8 cellular contexts compared by ENCODE assay signal in genomic region chr9:74887041-74887980, GRCh38. TPM values are rescaled to one million over a fixed set of nuclear protein-coding genes. Genes with fewer than 3 reads are reported as not detected.
DNase-seq lines count a peak whose midpoint lies in the region; ATAC-seq and TF ChIP-seq lines count a peak whose summit lies in the region.

TSS of gene TRPM6 (minus strand) at chr9:74887921. CDS start at chr9:74887856, 65 bp downstream.

- H3K4me3 ChIP-seq in HL-60 (replicated peaks; ENCODE audit: insufficient read depth, low read length) (peak within 1 kb of the TSS; percentile 59), NT2/D1 (ENCODE audit: insufficient read length, low read depth) (peak within 1 kb of the TSS; percentile 59), neuronal stem cell (ENCODE audit: low read length in 2 of 2) (peak within 1 kb of the TSS; percentile 48 to 90)

- peaks cover 44% of the 10 kb centered on the region for H3K27me3 Mint-ChIP-seq in activated naive CD4-positive, alpha-beta T cell treated with anti-CD3 and anti-CD28 coated beads, Interleukin-2, amount 10 ng/mL, durations not matched to agents 7 days and 5 days

- no peak within 1 kb of the TSS for H4K8ac ChIP-seq in neuronal stem cell (ENCODE audit: low read depth, low read length)

- H3K18ac ChIP-seq in neuronal stem cell (ENCODE audit: low read length), result peak within 1 kb of the TSS; percentile 84

- no peak within 1 kb of the TSS for H3K23ac ChIP-seq in neuronal stem cell (ENCODE audit: low read depth, low read length, poor library complexity)

- no peaks in the 10 kb centered on the region for H3K36me3 ChIP-seq in NT2/D1 (ENCODE audit: insufficient read depth, insufficient read length, low read length)
- no peaks in the 10 kb centered on the region for H3K36me3 ChIP-seq in neuronal stem cell (replicated peaks in 1 of 2; ENCODE audit: control insufficient read depth in 2 of 2, insufficient read depth in 2 of 2, low read length in 2 of 2)

- no peaks in the 10 kb centered on the region for H3K9me3 ChIP-seq in NT2/D1 (ENCODE audit: insufficient read depth, low read length)
- no peaks in the 10 kb centered on the region for H3K9me3 ChIP-seq in neuronal stem cell (replicated peaks in 1 of 2; ENCODE audit: control insufficient read depth in 2 of 2, insufficient read depth in 1 of 2, low read depth in 1 of 2, low read length in 2 of 2)

- no peaks in the 10 kb centered on the region for H3K27me3 ChIP-seq in HL-60 (ENCODE audit: insufficient read depth, poor library complexity, severe bottlenecking)
- H3K27me3 ChIP-seq in NT2/D1 (ENCODE audit: insufficient read depth, insufficient read length), result peaks cover 5% of the 10 kb centered on the region
- H3K27me3 ChIP-seq in neuronal stem cell (ENCODE audit: control insufficient read depth in 3 of 3, insufficient read depth in 3 of 3, low read depth in 1 of 3, low read length in 3 of 3), result peaks cover 0 to 34% (median 17%) of the 10 kb centered on the region in 3 experiments

- peak within 1 kb of the TSS; percentile 74 for H3K9ac ChIP-seq in NT2/D1 (ENCODE audit: insufficient read length, low read depth)
- peak within 1 kb of the TSS; percentile 46 for H3K9ac ChIP-seq in neuronal stem cell (ENCODE audit: low read depth, low read length, poor library complexity)

- H2AFZ ChIP-seq in neuronal stem cell (ENCODE audit: low read length), result peak within 1 kb of the TSS; percentile 97

- H2AK5ac ChIP-seq in neuronal stem cell (ENCODE audit: low read depth, low read length), result no peak within 1 kb of the TSS

- H3K27ac ChIP-seq in HL-60 (replicated peaks) (no peak within 1 kb of the TSS), neuronal stem cell (replicated peaks; ENCODE audit: low read length) (no peak within 1 kb of the TSS)

- no peak within 1 kb of the TSS for H3K4ac ChIP-seq in neuronal stem cell (ENCODE audit: low read length)

- no peak within 1 kb of the TSS for H2BK120ac ChIP-seq in neuronal stem cell (ENCODE audit: low read depth, low read length)

- no peak within 1 kb of the TSS for H2BK12ac ChIP-seq in neuronal stem cell (ENCODE audit: low read length)

- no CpG with 5 or more reads among the region's 64 CpGs for WGBS in neuronal stem cell (ENCODE audit: extremely low coverage in 2 of 2, insufficient read length in 2 of 2, insufficient replicate concordance in 1 of 2), 2 donors

- no peak within 1 kb of the TSS for H2BK5ac ChIP-seq in neuronal stem cell (ENCODE audit: low read length)

- ATAC-seq in GM19328 (IDR thresholded peaks at IDR 0.05; ENCODE audit: unreplicated experiment), result no peak

- peak within 1 kb of the TSS; percentile 70 for H3K4me2 ChIP-seq in neuronal stem cell (ENCODE audit: insufficient read depth, low read length, poor library complexity, severe bottlenecking)

- H3K4me1 Mint-ChIP-seq in activated naive CD4-positive, alpha-beta T cell treated with anti-CD3 and anti-CD28 coated beads, Interleukin-2, amount 10 ng/mL, durations not matched to agents 7 days and 5 days, result peaks cover 13% of the 10 kb centered on the region

- CTCF ChIA-PET in activated naive CD4-positive, alpha-beta T cell treated with anti-CD3 and anti-CD28 coated beads, Interleukin-2, amount 10 ng/mL, durations not matched to agents 7 days and 5 days (lab: Charles Lee), result no interaction called here

- peak within 1 kb of the TSS; percentile 47 for H3K27ac Mint-ChIP-seq in activated naive CD4-positive, alpha-beta T cell treated with anti-CD3 and anti-CD28 coated beads, Interleukin-2, amount 10 ng/mL, durations not matched to agents 7 days and 5 days

- TF ChIP-seq CTCF in HL-60 (IDR thresholded peaks at IDR 0.05; ENCODE audit: insufficient read depth, low read length), result no peak

- peaks cover 1% of the 10 kb centered on the region for H3K9me3 Mint-ChIP-seq in activated naive CD4-positive, alpha-beta T cell treated with anti-CD3 and anti-CD28 coated beads, Interleukin-2, amount 10 ng/mL, durations not matched to agents 7 days and 5 days

- H3K14ac ChIP-seq in neuronal stem cell (ENCODE audit: low read length), result no peak within 1 kb of the TSS

- H3K79me1 ChIP-seq in neuronal stem cell (ENCODE audit: low read depth, low read length), result no peaks in the 10 kb centered on the region

- H3K4me3 Mint-ChIP-seq in activated naive CD4-positive, alpha-beta T cell treated with anti-CD3 and anti-CD28 coated beads, Interleukin-2, amount 10 ng/mL, durations not matched to agents 7 days and 5 days, result peak within 1 kb of the TSS; percentile 73

- no peak within 1 kb of the TSS for H2BK15ac ChIP-seq in neuronal stem cell (ENCODE audit: low read length)

- no peaks in the 10 kb centered on the region for H3K36me3 Mint-ChIP-seq in activated naive CD4-positive, alpha-beta T cell treated with anti-CD3 and anti-CD28 coated beads, Interleukin-2, amount 10 ng/mL, durations not matched to agents 7 days and 5 days

- peak; percentile 79 for DNase-seq in D341Med (ENCODE audit: low spot score)
- peak; percentile 57 to 79 for DNase-seq in HL-60 (ENCODE audit: low read depth in 1 of 2, low spot score in 1 of 2)
- DNase-seq in NT2/D1 (ENCODE audit: low read depth, low spot score), result peak; percentile 42
- peak; percentile 47 for DNase-seq in activated naive CD4-positive, alpha-beta T cell treated with anti-CD3 and anti-CD28 coated beads, Interleukin-2, amount 10 ng/mL, durations not matched to agents 7 days and 5 days
- DNase-seq in glomerular visceral epithelial cell (ENCODE audit: extremely low spot score), result peak; percentile 69
- DNase-seq in neuronal stem cell (ENCODE audit: low spot score), result peak; percentile 29
- peak; percentile 82 for DNase-seq in ureter (ENCODE audit: low spot score)

- no peak within 1 kb of the TSS for H4K91ac ChIP-seq in neuronal stem cell (ENCODE audit: low read depth, low read length, poor library complexity)

- H3K4me1 ChIP-seq in NT2/D1 (ENCODE audit: insufficient read depth, insufficient read length) (no peaks in the 10 kb centered on the region), neuronal stem cell (ENCODE audit: control insufficient read depth in 2 of 2, insufficient read depth in 1 of 2, low read depth in 1 of 2, low read length in 2 of 2) (peaks cover 2% of the 10 kb centered on the region in 2 donors)

RNA-seq across cellular contexts. Expression of gene TRPM6, which starts in this region (rescaled TPM):
- 0.03 TPM for polyA plus RNA-seq in neuronal stem cell (2013, experiment 1 of 2)
- 0.01 TPM for polyA plus RNA-seq in neuronal stem cell (2013, experiment 2 of 2)
- total RNA-seq in ureter, result 2.6 TPM

Comparison
In these comparisons a context has a peak if more than half of its experiments do, and no peak if none do; other contexts are left out.
1. DNase-seq: peak in every context shown above with its lines; median percentile 82 in ureter; 79 in D341Med; 69 in glomerular visceral epithelial cell; 68 in HL-60; 47 in activated naive CD4-positive, alpha-beta T cell treated with anti-CD3 and anti-CD28 coated beads, Interleukin-2, amount 10 ng/mL, durations not matched to agents 7 days and 5 days; 42 in NT2/D1; 29 in neuronal stem cell.